In genomic region chr14:95698287-95698686, GRCh38 we compare ENCODE assay signal across 1 cellular context.
TF ChIP-seq lines count a peak whose summit lies in the region.

No MANE protein-coding gene starts in this region.

TF ChIP-seq in GM12878, 131 proteins besides CTCF, POLR2A, EP300 and RAD21:
- TF ChIP-seq CBX5 (IDR thresholded peaks at IDR 0.05; ENCODE audit: low read depth) (no peak), TCF3 (IDR thresholded peaks at IDR 0.05; ENCODE audit: borderline replicate concordance, insufficient read depth, low read depth, low read length) (no peak), RUNX3 (IDR thresholded peaks at IDR 0.05; ENCODE audit: low read length) (no peak), MLLT1 (IDR thresholded peaks at IDR 0.05) (no peak), TAF1 (IDR thresholded peaks at IDR 0.05; ENCODE audit: borderline replicate concordance, low read depth, low read length) (no peak), EZH2 (IDR thresholded peaks at IDR 0.05; ENCODE audit: borderline replicate concordance, control insufficient read depth, low read depth, low read length) (no peak), GABPA (IDR thresholded peaks at IDR 0.05; ENCODE audit: low read depth) (no peak), FOXK2 (IDR thresholded peaks at IDR 0.05) (no peak), RAD51 (IDR thresholded peaks at IDR 0.05) (no peak), STAT1 (conservative IDR thresholded peaks at IDR 0.05) (no peak), CREB1 (IDR thresholded peaks at IDR 0.05; ENCODE audit: low read depth) (no peak)
